In genomic region chr5:72847989-72848473, GRCh38 we compare ENCODE assay signal across 8 cellular contexts. TPM values are rescaled to one million over a fixed set of nuclear protein-coding genes. Genes with fewer than 3 reads are reported as not detected.
DNase-seq lines count a peak whose midpoint lies in the region; ATAC-seq and TF ChIP-seq lines count a peak whose summit lies in the region.

No MANE protein-coding gene starts in this region.

- POLR2A ChIA-PET in WTC11 (lab: Charles Lee) = interaction anchor here (1.1 kb wide), 1 partner anchor 31 kb away, joined by 3 read pairs; the partner anchor contains the start of gene TNPO1

- H3K27me3 Mint-ChIP-seq in WTC11 (ENCODE audit: low read depth) = no peaks in the 10 kb centered on the region

- DNase-seq in NCI-H2171 (lab: John Stamatoyannopoulos, UW) = peak; percentile 46
- peak; percentile 85 for DNase-seq in WTC11 (ENCODE audit: low spot score)
- peak; percentile 93 to 95 for DNase-seq in cardiac fibroblast (ENCODE audit: low read depth in 2 of 2)
- DNase-seq in inferior parietal cortex (ENCODE audit: extremely low spot score) = peak; percentile 94
- DNase-seq in smooth muscle cell of the brain vasculature (ENCODE audit: low read depth, low spot score) = peak; percentile 69

- H3K4me3 ChIP-seq in ACC112 (ENCODE audit: low read depth, low read length) (peak overlapping the region; percentile 94), cardiac fibroblast (replicated peaks in 1 of 2; ENCODE audit: low read depth in 2 of 2, low read length in 2 of 2) (peak overlapping the region; percentile 71 to 79)

- H3K9me3 Mint-ChIP-seq in WTC11 = no peaks in the 10 kb centered on the region

- H3K79me2 ChIP-seq in ACC112 (ENCODE audit: control insufficient read depth, insufficient read depth, low read length, unreplicated experiment) = peaks cover 100% of the 10 kb centered on the region

- H3K4me1 ChIP-seq in ACC112 (ENCODE audit: control insufficient read depth, insufficient read depth, low read length, unreplicated experiment) = peaks cover 60% of the 10 kb centered on the region

- H3K4me1 Mint-ChIP-seq in WTC11 = peaks cover 52% of the 10 kb centered on the region

- TF ChIP-seq CTCF in WTC11 (IDR thresholded peaks at IDR 0.05) = no peak
- TF ChIP-seq CTCF in cardiac fibroblast (IDR thresholded peaks at IDR 0.05; ENCODE audit: low read depth, low read length) = no peak

- peaks cover 10% of the 10 kb centered on the region for H3K36me3 Mint-ChIP-seq in WTC11

- CTCF ChIA-PET in WTC11 (lab: Charles Lee) = interaction anchor here (1.1 kb wide), 1 partner anchor 29 kb away, joined by 6 read pairs; no protein-coding TSS in a partner anchor

- peak overlapping the region; percentile 78 for H3K27ac ChIP-seq in ACC112 (ENCODE audit: low read depth, low read length)

- peaks cover 35% of the 10 kb centered on the region for H3K36me3 ChIP-seq in ACC112 (ENCODE audit: insufficient read depth, low read length)

- H2AFZ ChIP-seq in ACC112 (ENCODE audit: low read length, unreplicated experiment) = peak overlapping the region; percentile 20

- peak overlapping the region; percentile 94 for H3K27ac Mint-ChIP-seq in WTC11

- peak; percentile 53 for ATAC-seq in GM18858 (IDR thresholded peaks at IDR 0.05; ENCODE audit: unreplicated experiment)
- ATAC-seq in HG03066 (IDR thresholded peaks at IDR 0.05; ENCODE audit: low read depth, unreplicated experiment) = peak; percentile 84
- peak; percentile 83 for ATAC-seq in WTC11

- H3K4me3 Mint-ChIP-seq in WTC11 = peak overlapping the region; percentile 93

- no peaks in the 10 kb centered on the region for H3K27me3 ChIP-seq in ACC112 (ENCODE audit: insufficient read depth, low read length)

TF ChIP-seq in WTC11, 78 proteins besides CTCF, POLR2A, EP300 and RAD21 (continues in another document):
- TF ChIP-seq SMAD4 (CRISPR knock-in tag; IDR thresholded peaks at IDR 0.05) (0 out of 2 replicates have a peak, but pooled peaks have one; percentile 46), GABPB1 (CRISPR knock-in tag; IDR thresholded peaks at IDR 0.05) (peak; percentile 82), USF1 (CRISPR knock-in tag; IDR thresholded peaks at IDR 0.05) (peak; percentile 44; the same call in 1 of the 2 replicates), NFE2L1 (CRISPR knock-in tag; IDR thresholded peaks at IDR 0.05) (peak; percentile 81), MLX (CRISPR knock-in tag; IDR thresholded peaks at IDR 0.05) (no peak), SOX15 (CRISPR knock-in tag; IDR thresholded peaks at IDR 0.05) (no peak), ZNF396 (CRISPR knock-in tag; IDR thresholded peaks at IDR 0.05; ENCODE audit: borderline replicate concordance) (no peak), E2F1 (CRISPR knock-in tag; IDR thresholded peaks at IDR 0.05) (no peak; the same call in 1 of the 2 replicates), ESRRA (CRISPR knock-in tag; IDR thresholded peaks at IDR 0.05; ENCODE audit: borderline replicate concordance) (peak; percentile 61; the same call in 1 of the 2 replicates), JUN (CRISPR knock-in tag; IDR thresholded peaks at IDR 0.05) (peak; percentile 63; the same call in 1 of the 2 replicates), ZNF121 (CRISPR knock-in tag; IDR thresholded peaks at IDR 0.05) (no peak), GTF2I (CRISPR knock-in tag; conservative IDR thresholded peaks at IDR 0.05) (no peak), RELA (CRISPR knock-in tag; IDR thresholded peaks at IDR 0.05; ENCODE audit: borderline replicate concordance) (no peak), MYBL2 (CRISPR knock-in tag; IDR thresholded peaks at IDR 0.05) (no peak), HMGA2 (CRISPR knock-in tag; IDR thresholded peaks at IDR 0.05) (no peak), E2F5 (CRISPR knock-in tag; IDR thresholded peaks at IDR 0.05) (0 out of 2 replicates have a peak, but pooled peaks have one; percentile 27), ZNF232 (CRISPR knock-in tag; IDR thresholded peaks at IDR 0.05) (peak; percentile 68; the same call in 1 of the 2 replicates)
- TF ChIP-seq, protein P1, sequence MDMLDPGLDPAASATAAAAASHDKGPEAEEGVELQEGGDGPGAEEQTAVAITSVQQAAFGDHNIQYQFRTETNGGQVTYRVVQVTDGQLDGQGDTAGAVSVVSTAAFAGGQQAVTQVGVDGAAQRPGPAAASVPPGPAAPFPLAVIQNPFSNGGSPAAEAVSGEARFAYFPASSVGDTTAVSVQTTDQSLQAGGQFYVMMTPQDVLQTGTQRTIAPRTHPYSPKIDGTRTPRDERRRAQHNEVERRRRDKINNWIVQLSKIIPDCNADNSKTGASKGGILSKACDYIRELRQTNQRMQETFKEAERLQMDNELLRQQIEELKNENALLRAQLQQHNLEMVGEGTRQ (CRISPR knock-in tag; IDR thresholded peaks at IDR 0.05) = no peak
- TF ChIP-seq, protein P2, sequence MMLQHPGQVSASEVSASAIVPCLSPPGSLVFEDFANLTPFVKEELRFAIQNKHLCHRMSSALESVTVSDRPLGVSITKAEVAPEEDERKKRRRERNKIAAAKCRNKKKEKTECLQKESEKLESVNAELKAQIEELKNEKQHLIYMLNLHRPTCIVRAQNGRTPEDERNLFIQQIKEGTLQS (CRISPR knock-in tag; conservative IDR thresholded peaks at IDR 0.05) = no peak
- TF ChIP-seq, protein P3, sequence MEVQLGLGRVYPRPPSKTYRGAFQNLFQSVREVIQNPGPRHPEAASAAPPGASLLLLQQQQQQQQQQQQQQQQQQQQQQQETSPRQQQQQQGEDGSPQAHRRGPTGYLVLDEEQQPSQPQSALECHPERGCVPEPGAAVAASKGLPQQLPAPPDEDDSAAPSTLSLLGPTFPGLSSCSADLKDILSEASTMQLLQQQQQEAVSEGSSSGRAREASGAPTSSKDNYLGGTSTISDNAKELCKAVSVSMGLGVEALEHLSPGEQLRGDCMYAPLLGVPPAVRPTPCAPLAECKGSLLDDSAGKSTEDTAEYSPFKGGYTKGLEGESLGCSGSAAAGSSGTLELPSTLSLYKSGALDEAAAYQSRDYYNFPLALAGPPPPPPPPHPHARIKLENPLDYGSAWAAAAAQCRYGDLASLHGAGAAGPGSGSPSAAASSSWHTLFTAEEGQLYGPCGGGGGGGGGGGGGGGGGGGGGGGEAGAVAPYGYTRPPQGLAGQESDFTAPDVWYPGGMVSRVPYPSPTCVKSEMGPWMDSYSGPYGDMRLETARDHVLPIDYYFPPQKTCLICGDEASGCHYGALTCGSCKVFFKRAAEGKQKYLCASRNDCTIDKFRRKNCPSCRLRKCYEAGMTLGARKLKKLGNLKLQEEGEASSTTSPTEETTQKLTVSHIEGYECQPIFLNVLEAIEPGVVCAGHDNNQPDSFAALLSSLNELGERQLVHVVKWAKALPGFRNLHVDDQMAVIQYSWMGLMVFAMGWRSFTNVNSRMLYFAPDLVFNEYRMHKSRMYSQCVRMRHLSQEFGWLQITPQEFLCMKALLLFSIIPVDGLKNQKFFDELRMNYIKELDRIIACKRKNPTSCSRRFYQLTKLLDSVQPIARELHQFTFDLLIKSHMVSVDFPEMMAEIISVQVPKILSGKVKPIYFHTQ (CRISPR knock-in tag; IDR thresholded peaks at IDR 0.05) = 0 out of 2 replicates have a peak, but pooled peaks have one; percentile 10
- TF ChIP-seq, protein P4, sequence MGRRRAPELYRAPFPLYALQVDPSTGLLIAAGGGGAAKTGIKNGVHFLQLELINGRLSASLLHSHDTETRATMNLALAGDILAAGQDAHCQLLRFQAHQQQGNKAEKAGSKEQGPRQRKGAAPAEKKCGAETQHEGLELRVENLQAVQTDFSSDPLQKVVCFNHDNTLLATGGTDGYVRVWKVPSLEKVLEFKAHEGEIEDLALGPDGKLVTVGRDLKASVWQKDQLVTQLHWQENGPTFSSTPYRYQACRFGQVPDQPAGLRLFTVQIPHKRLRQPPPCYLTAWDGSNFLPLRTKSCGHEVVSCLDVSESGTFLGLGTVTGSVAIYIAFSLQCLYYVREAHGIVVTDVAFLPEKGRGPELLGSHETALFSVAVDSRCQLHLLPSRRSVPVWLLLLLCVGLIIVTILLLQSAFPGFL (CRISPR knock-in tag; IDR thresholded peaks at IDR 0.05; ENCODE audit: borderline replicate concordance) = 0 out of 2 replicates have a peak, but pooled peaks have one; percentile 42

RNA-seq across cellular contexts. Expression of gene TNPO1, which starts 31.6 kb away (rescaled TPM):
- total RNA-seq in WTC11 (2021) = 132 to 150 TPM (median 134 TPM) in 3 replicates

Comparison
In these comparisons a context has a peak if more than half of its experiments do, and no peak if none do; other contexts are left out.
1. Peak in every context shown above with its lines: DNase-seq, ATAC-seq, H3K4me3 ChIP-seq and H3K27ac ChIP-seq.